In the genomic region with DNA sequence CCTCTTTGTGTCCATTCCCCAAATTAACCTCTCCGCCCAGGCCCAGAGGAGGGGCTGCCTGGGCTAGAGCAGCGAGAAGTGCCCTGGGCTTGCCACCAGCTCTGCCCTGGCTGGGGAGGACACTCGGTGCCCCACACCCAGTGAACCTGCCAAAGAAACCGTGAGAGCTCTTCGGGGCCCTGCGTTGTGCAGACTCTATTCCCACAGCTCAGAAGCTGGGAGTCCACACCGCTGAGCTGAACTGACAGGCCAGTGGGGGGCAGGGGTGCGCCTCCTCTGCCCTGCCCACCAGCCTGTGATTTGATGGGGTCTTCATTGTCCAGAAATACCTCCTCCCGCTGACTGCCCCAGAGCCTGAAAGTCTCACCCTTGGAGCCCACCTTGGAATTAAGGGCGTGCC, we compare ENCODE assay signal across 32 cellular contexts. TPM values are rescaled to one million over a fixed set of nuclear protein-coding genes. Genes with fewer than 3 reads are reported as not detected.
"Had no signal": no experiment of that assay in that cellular context is flagged by ENCODE, and none has a peak within 500 bp of the region (broad histone marks: within the 10 kb centered on the region; RNA-seq: fewer than 3 reads in every experiment).

No MANE protein-coding gene starts in this region.

- H3K9me3 ChIP-seq: adrenal gland, breast epithelium, colonic mucosa, esophagus muscularis mucosa, gastrocnemius medialis, heart right ventricle had no signal

- ATAC-seq: activated CD4-positive, alpha-beta T cell treated with anti-CD3 and anti-CD28 coated beads for 36 hours; activated CD8-positive, alpha-beta memory T cell treated with anti-CD3 and anti-CD28 coated beads, Interleukin-2, amount 10 ng/mL, durations not matched to agents 7 days and 5 days; activated CD8-positive, alpha-beta T cell treated with anti-CD3 and anti-CD28 coated beads, Interleukin-2, amount 10 ng/mL, durations not matched to agents 7 days and 5 days; activated naive CD8-positive, alpha-beta T cell treated with anti-CD3 and anti-CD28 coated beads, Interleukin-2, amount 50 U/mL, for 24 hours; foreskin keratinocyte; gastrocnemius medialis; heart right ventricle; T-helper 17 cell had no signal

- H3K27ac ChIP-seq: adrenal gland, breast epithelium, cardiac muscle cell, colonic mucosa, esophagus muscularis mucosa, foreskin keratinocyte, gastrocnemius medialis, heart right ventricle, hepatocyte had no signal

- H3K4me1 ChIP-seq: colonic mucosa, foreskin keratinocyte had no signal

- H3K4me2 ChIP-seq: hepatocyte had no signal

- DNase-seq: activated CD4-positive, alpha-beta memory T cell treated with anti-CD3 and anti-CD28 coated beads for 36 hours; activated CD4-positive, alpha-beta T cell treated with anti-CD3 and anti-CD28 coated beads for 36 hours; activated CD4-positive, alpha-beta T cell treated with anti-CD3 and anti-CD28 coated beads, Interleukin-2, amount 10 ng/mL, durations not matched to agents 24 days and 14 days; activated CD4-positive, CD25-positive, alpha-beta regulatory T cell; activated CD4-positive, CD25-positive, alpha-beta regulatory T cell treated with anti-CD3 and anti-CD28 coated beads, Interleukin-2, amount 50 U/mL, for 72 hours; activated CD8-positive, alpha-beta memory T cell treated with anti-CD3 and anti-CD28 coated beads, Interleukin-2, amount 10 ng/mL, durations not matched to agents 7 days and 5 days; activated CD8-positive, alpha-beta memory T cell treated with anti-CD3 and anti-CD28 coated beads, Interleukin-2, amount 50 U/mL, for 4 hours; activated CD8-positive, alpha-beta T cell treated with anti-CD3 and anti-CD28 coated beads, Interleukin-2, amount 10 ng/mL, durations not matched to agents 7 days and 5 days; activated effector memory CD4-positive, alpha-beta T cell treated with anti-CD3 and anti-CD28 coated beads, Interleukin-2, amount 50 U/mL, for 16 hours; activated naive CD4-positive, alpha-beta T cell treated with anti-CD3 and anti-CD28 coated beads for 36 hours; activated naive CD8-positive, alpha-beta T cell treated with anti-CD3 and anti-CD28 coated beads for 36 hours; activated naive CD8-positive, alpha-beta T cell treated with anti-CD3 and anti-CD28 coated beads, Interleukin-2, amount 50 U/mL, for 24 hours; activated T-cell treated with anti-CD3 and anti-CD28 coated beads, Interleukin-2, amount 50 U/mL, for 1 hour; activated T-cell treated with anti-CD3 and anti-CD28 coated beads, Interleukin-2, amount 50 U/mL, for 48 hours; adrenal gland; amygdala; aorta; central memory CD4-positive, alpha-beta T cell; cerebellar nuclear complex; colonic mucosa; effector memory CD4-positive, alpha-beta T cell; erythroblast; foreskin keratinocyte; gastrocnemius medialis; glutamatergic neuron; heart right ventricle; T-helper 17 cell; T1000 had no signal

- H2AFZ ChIP-seq: hepatocyte had no signal

- H3K36me3 ChIP-seq: adrenal gland, breast epithelium, cardiac muscle cell, colonic mucosa, gastrocnemius medialis had no signal

- H3K27me3 ChIP-seq: adrenal gland, breast epithelium, cardiac muscle cell, colonic mucosa, foreskin keratinocyte, gastrocnemius medialis, hepatocyte had no signal

- H3K79me2 ChIP-seq: hepatocyte had no signal

- H3K4me3 ChIP-seq: adrenal gland, breast epithelium, cardiac muscle cell, colonic mucosa, esophagus muscularis mucosa, gastrocnemius medialis, heart right ventricle, hepatocyte had no signal

RNA-seq across cellular contexts. Expression of gene CGREF1, which starts 18.9 kb away (rescaled TPM):
- total RNA-seq: T-helper 17 cell had no signal

RNA-seq across cellular contexts. Expression of gene ABHD1, which starts 23.6 kb away (rescaled TPM):
- total RNA-seq: colonic mucosa, foreskin keratinocyte had no signal
- polyA plus RNA-seq: foreskin keratinocyte had no signal
